ENCODE assay signal across 28 cellular contexts in the genomic region with DNA sequence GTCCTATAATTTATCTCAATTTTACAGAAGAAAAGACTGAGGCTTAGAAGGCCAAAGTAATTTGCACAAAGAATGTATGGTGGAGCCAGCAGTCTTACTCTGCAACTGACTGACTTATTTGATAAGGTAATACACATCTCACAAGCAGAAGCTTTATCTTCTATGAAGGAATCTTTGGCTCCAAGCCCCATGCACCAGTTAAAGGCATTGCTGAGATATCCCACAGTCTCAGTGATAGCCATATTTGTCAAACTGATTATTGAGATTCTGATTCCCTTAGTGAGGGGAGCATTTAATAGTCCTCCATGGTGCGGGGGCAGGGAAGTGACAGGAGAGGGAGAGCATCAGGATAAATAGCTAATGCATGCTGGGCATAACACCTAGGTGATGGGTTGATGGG.
"Had no signal": no experiment of that assay in that cellular context is flagged by ENCODE, and none has a peak within 500 bp of the region (broad histone marks: within the 10 kb centered on the region; RNA-seq: fewer than 3 reads in every experiment).

No MANE protein-coding gene starts in this region.

- H3K36me3 ChIP-seq: colonic mucosa, esophagus muscularis mucosa, esophagus squamous epithelium, gastrocnemius medialis, gastroesophageal sphincter, heart left ventricle, heart right ventricle had no signal

- H3K27ac ChIP-seq: colonic mucosa, coronary artery, dorsolateral prefrontal cortex, epithelial cell of prostate, esophagus muscularis mucosa, esophagus squamous epithelium, foreskin keratinocyte, gastrocnemius medialis, gastroesophageal sphincter, heart left ventricle, heart right ventricle had no signal

- H3K9me3 ChIP-seq: colonic mucosa, esophagus muscularis mucosa, esophagus squamous epithelium, gastrocnemius medialis, gastroesophageal sphincter, heart left ventricle, heart right ventricle had no signal

- DNase-seq: colonic mucosa; cortex of kidney; dermis blood vessel endothelial cell; dorsolateral prefrontal cortex; effector CD4-positive, alpha-beta T cell; effector CD8-positive, alpha-beta T cell; effector memory CD4-positive, alpha-beta T cell; effector memory CD8-positive, alpha-beta T cell; endodermal cell; erythroblast; esophagus squamous epithelium; foreskin fibroblast; foreskin keratinocyte; foreskin melanocyte; gastrocnemius medialis; glutamatergic neuron; head of caudate nucleus; heart left ventricle; heart right ventricle had no signal

- H3K27me3 ChIP-seq: colonic mucosa, esophagus muscularis mucosa, esophagus squamous epithelium, gastrocnemius medialis, gastroesophageal sphincter, heart left ventricle had no signal

- ATAC-seq: effector memory CD8-positive, alpha-beta T cell; foreskin keratinocyte; gastrocnemius medialis; gastroesophageal sphincter; heart left ventricle; heart right ventricle had no signal

- FAIRE-seq: colon, endometrium, endothelial cell of umbilical vein, frontal cortex had no signal

- H3K4me1 ChIP-seq: colonic mucosa, foreskin keratinocyte, gastrocnemius medialis, gastroesophageal sphincter, heart left ventricle, heart right ventricle had no signal

- H3K27me3 Mint-ChIP-seq: dendritic cell treated with granulocyte-macrophage colony-stimulating factor and Interleukin-4, amounts not matched to agents 40 ng/mL and 50 ng/mL, for 4 days had no signal

- H3K4me3 ChIP-seq: colonic mucosa, coronary artery, dorsolateral prefrontal cortex, esophagus muscularis mucosa, esophagus squamous epithelium, gastrocnemius medialis, gastroesophageal sphincter, heart left ventricle, heart right ventricle had no signal

- H3K4me3 Mint-ChIP-seq: dendritic cell treated with granulocyte-macrophage colony-stimulating factor and Interleukin-4, amounts not matched to agents 40 ng/mL and 50 ng/mL, for 4 days; effector memory CD8-positive, alpha-beta T cell; endodermal cell had no signal

- H3K9me3 Mint-ChIP-seq: dendritic cell treated with granulocyte-macrophage colony-stimulating factor and Interleukin-4, amounts not matched to agents 40 ng/mL and 50 ng/mL, for 4 days; endodermal cell had no signal

- H3K27ac Mint-ChIP-seq: dendritic cell treated with granulocyte-macrophage colony-stimulating factor and Interleukin-4, amounts not matched to agents 40 ng/mL and 50 ng/mL, for 4 days; effector memory CD8-positive, alpha-beta T cell; endodermal cell had no signal
